In the genomic region with DNA sequence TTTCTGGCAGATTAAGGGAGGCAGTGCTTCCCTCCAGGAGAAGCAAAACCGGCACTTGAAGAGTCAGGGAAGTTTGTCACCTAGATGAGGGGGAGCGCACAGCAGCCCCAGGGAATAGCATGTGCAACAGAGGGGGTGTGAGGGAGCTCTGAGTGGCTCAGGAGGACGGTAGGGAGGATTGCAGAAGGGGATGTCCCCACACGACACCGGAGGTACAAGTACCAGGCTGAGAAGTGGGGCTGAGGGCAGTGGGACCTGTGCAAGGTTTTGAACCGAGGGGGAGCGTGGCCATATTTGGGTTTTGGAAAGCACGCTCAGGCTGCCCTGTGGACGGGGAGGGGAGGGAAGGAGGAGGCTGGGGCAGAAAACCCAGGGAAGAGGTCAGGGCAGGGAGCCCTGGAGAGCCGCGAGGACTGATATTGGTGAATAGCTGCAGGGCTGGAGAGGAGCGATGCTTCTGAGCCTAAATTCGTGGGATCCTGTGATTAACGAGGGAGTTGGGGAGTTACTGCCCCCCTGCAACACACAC, we compare ENCODE assay signal across 1 cellular context.
TF ChIP-seq lines count a peak whose summit lies in the region.

No MANE protein-coding gene starts in this region.

TF ChIP-seq in GM23338, 12 proteins besides CTCF, POLR2A, EP300 and RAD21 (continued from another document):
- TF ChIP-seq, protein P1, sequence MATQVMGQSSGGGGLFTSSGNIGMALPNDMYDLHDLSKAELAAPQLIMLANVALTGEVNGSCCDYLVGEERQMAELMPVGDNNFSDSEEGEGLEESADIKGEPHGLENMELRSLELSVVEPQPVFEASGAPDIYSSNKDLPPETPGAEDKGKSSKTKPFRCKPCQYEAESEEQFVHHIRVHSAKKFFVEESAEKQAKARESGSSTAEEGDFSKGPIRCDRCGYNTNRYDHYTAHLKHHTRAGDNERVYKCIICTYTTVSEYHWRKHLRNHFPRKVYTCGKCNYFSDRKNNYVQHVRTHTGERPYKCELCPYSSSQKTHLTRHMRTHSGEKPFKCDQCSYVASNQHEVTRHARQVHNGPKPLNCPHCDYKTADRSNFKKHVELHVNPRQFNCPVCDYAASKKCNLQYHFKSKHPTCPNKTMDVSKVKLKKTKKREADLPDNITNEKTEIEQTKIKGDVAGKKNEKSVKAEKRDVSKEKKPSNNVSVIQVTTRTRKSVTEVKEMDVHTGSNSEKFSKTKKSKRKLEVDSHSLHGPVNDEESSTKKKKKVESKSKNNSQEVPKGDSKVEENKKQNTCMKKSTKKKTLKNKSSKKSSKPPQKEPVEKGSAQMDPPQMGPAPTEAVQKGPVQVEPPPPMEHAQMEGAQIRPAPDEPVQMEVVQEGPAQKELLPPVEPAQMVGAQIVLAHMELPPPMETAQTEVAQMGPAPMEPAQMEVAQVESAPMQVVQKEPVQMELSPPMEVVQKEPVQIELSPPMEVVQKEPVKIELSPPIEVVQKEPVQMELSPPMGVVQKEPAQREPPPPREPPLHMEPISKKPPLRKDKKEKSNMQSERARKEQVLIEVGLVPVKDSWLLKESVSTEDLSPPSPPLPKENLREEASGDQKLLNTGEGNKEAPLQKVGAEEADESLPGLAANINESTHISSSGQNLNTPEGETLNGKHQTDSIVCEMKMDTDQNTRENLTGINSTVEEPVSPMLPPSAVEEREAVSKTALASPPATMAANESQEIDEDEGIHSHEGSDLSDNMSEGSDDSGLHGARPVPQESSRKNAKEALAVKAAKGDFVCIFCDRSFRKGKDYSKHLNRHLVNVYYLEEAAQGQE (IDR thresholded peaks at IDR 0.05; ENCODE audit: unreplicated experiment), result no peak
- TF ChIP-seq POLR2AphosphoS5 (IDR thresholded peaks at IDR 0.05; ENCODE audit: low read depth) (no peak), ZNF114 (CRISPR knock-in tag; IDR thresholded peaks at IDR 0.05) (no peak), ETS1 (IDR thresholded peaks at IDR 0.05) (no peak), ZNF331 (CRISPR knock-in tag; IDR thresholded peaks at IDR 0.05; ENCODE audit: low read depth) (no peak)
